In the genomic region with DNA sequence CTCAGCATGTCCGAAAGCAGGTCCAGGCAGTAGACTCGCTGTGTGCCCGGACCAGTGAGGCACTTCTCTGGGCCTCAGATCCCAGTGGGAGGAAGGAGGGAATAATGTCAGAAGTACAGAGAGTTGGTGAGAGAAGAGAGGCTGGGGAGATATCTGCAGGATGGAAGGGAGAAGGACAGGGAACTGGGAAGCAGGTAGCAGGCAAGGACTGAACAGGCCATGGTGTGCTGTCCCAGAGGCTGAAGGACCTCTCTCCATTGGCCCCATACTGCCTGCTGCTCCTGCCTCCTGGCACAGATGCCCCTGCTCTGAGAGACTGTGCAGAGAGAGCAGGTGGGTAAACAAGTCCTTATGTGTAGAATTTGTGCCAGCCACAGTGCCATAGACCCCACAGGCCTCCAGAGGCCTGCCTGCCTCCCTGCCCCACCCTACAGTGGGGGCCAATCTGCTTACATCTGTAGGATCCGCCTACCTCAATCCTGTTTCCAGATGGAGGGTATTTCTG, we compare ENCODE assay signal across 18 cellular contexts. TPM values are rescaled to one million over a fixed set of nuclear protein-coding genes. Genes with fewer than 3 reads are reported as not detected.
"Had no signal": no experiment of that assay in that cellular context is flagged by ENCODE, and none has a peak within 500 bp of the region (broad histone marks: within the 10 kb centered on the region; RNA-seq: fewer than 3 reads in every experiment).

No MANE protein-coding gene starts in this region.

- ATAC-seq: activated CD8-positive, alpha-beta T cell treated with anti-CD3 and anti-CD28 coated beads, Interleukin-2, amount 10 ng/mL, durations not matched to agents 7 days and 5 days; body of pancreas; esophagus mucosa; left colon; stimulated activated naive CD8-positive, alpha-beta T cell treated with anti-CD3 and anti-CD28 coated beads, Interleukin-15, amount 100 ng/mL, for 72 hours; WTC11 had no signal

- DNase-seq: activated CD4-positive, alpha-beta T cell treated with anti-CD3 and anti-CD28 coated beads, Interleukin-2, amount 10 ng/mL, durations not matched to agents 24 days and 14 days; activated CD8-positive, alpha-beta memory T cell treated with anti-CD3 and anti-CD28 coated beads, Interleukin-2, amount 50 U/mL, for 4 hours; activated CD8-positive, alpha-beta T cell treated with anti-CD3 and anti-CD28 coated beads, Interleukin-2, amount 10 ng/mL, durations not matched to agents 7 days and 5 days; activated gamma-delta T cell; activated T-cell treated with anti-CD3 and anti-CD28 coated beads, Interleukin-2, amount 50 U/mL, for 48 hours; amygdala; central memory CD4-positive, alpha-beta T cell; left colon; midbrain; stimulated activated CD4-positive, alpha-beta T cell treated with anti-CD3 and anti-CD28 coated beads, Interleukin-1b, Interleukin-23, amount 100 ng/mL, for 48 hours; stimulated activated naive CD8-positive, alpha-beta T cell treated with anti-CD3 and anti-CD28 coated beads, Interleukin-15, amount 100 ng/mL, for 72 hours; upper lobe of left lung had no signal

RNA-seq across cellular contexts. Expression of gene CRHR1, which starts 34.2 kb away (rescaled TPM):
- total RNA-seq: activated CD4-positive, alpha-beta T cell treated with anti-CD3 and anti-CD28 coated beads, Interleukin-2, amount 10 ng/mL, durations not matched to agents 24 days and 14 days; activated CD8-positive, alpha-beta T cell treated with anti-CD3 and anti-CD28 coated beads, Interleukin-2, amount 10 ng/mL, durations not matched to agents 7 days and 5 days; body of pancreas; left colon; lung microvascular endothelial cell; myocyte; osteocyte; upper lobe of left lung had no signal
